ENCODE assay signal across 12 cellular contexts in the genomic region with DNA sequence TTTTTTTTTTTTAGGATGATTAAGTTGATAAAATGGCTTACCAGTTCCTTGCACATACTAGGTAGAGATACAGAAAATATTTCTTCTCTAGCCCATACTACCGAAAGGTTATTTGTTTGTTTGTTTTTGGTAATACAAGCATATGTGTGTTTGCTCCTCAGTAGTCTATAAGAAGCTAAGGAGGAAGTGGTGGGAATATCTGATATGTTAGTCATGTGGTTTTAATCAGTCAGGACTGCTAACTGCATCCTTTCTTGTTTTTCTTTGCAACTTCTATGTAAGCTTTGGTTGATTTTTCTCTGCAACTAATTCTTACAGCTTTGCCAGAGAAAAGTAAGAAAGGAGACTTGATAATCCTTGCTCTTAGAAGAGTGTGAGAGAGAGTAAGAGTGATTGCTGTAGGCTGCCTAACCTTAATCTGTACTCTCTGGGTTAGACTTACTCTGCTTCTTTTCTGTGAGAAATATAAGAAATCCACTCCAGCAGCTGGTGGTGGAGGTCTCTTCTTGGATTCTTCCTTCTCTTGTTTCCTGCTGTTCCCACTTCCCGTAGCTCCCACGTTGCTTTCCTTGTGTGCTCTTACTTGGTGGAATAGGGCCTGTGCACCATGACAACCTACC. TPM values are rescaled to one million over a fixed set of nuclear protein-coding genes. Genes with fewer than 3 reads are reported as not detected.
A peak's percentile ranks its signal among the peaks of the same experiment; 100 is the strongest.
DNase-seq lines count a peak whose midpoint lies in the region; ATAC-seq and TF ChIP-seq lines count a peak whose summit lies in the region.
"Had no signal": no experiment of that assay in that cellular context is flagged by ENCODE, and none has a peak within 500 bp of the region (broad histone marks: within the 10 kb centered on the region; RNA-seq: fewer than 3 reads in every experiment).

No MANE protein-coding gene starts in this region.

- no peaks in the 10 kb centered on the region for H3K9me3 ChIP-seq in CD4-positive, alpha-beta T cell (ENCODE audit: control insufficient read depth, low read length)
- no peaks in the 10 kb centered on the region for H3K9me3 ChIP-seq in mesodermal cell (ENCODE audit: control insufficient read depth, low read length)
- H3K9me3 ChIP-seq in uterus: no peaks in the 10 kb centered on the region
- H3K9me3 ChIP-seq in upper lobe of left lung: no peaks in the 10 kb centered on the region

- H3K4me3 ChIP-seq in mesodermal cell (ENCODE audit: extremely low read depth, insufficient read depth, low read length, poor library complexity, severe bottlenecking): no peak overlapping the region
- H3K4me3 ChIP-seq in uterus: no peak overlapping the region
- no peak overlapping the region for H3K4me3 ChIP-seq in upper lobe of left lung

- peaks cover 68% of the 10 kb centered on the region for H3K36me3 ChIP-seq in mesodermal cell (ENCODE audit: control insufficient read depth, insufficient read depth, low read length)
- no peaks in the 10 kb centered on the region for H3K36me3 ChIP-seq in uterus
- H3K36me3 ChIP-seq in upper lobe of left lung: no peaks in the 10 kb centered on the region

- peak overlapping the region; percentile 62 for H3K4me3 Mint-ChIP-seq in CD4-positive, alpha-beta T cell
- H3K4me3 Mint-ChIP-seq: activated T-cell treated with anti-CD3 and anti-CD28 coated beads, Interleukin-2, amount 50 U/mL, for 24 hours; dendritic cell treated with granulocyte-macrophage colony-stimulating factor and Interleukin-4, amounts not matched to agents 40 ng/mL and 50 ng/mL, for 4 days had no signal

- no peak overlapping the region for H3K27ac ChIP-seq in CD4-positive, alpha-beta T cell (ENCODE audit: low read depth, low read length)
- H3K27ac ChIP-seq in mesodermal cell (ENCODE audit: low read depth, low read length, severe bottlenecking) (peak overlapping the region; percentile 70), uterus (no peak overlapping the region), upper lobe of left lung (no peak overlapping the region)

- TF ChIP-seq CTCF in CD4-positive, alpha-beta T cell (IDR thresholded peaks at IDR 0.05): no peak
- TF ChIP-seq CTCF in uterus (IDR thresholded peaks at IDR 0.05) (no peak), upper lobe of left lung (IDR thresholded peaks at IDR 0.05) (no peak)

- POLR2A ChIA-PET in CD4-positive, alpha-beta T cell (lab: Charles Lee): interaction anchor here (0.6 to 2.0 kb wide), 9 partner anchors 8 to 140 kb away, joined by 3 to 6 read pairs (median 3); partner anchors contain the start of gene SEPTIN11

- no peaks in the 10 kb centered on the region for H3K36me3 Mint-ChIP-seq in CD4-positive, alpha-beta T cell (ENCODE audit: low read depth)

- peaks cover 71% of the 10 kb centered on the region for H3K4me1 Mint-ChIP-seq in CD4-positive, alpha-beta T cell (ENCODE audit: low read depth)

- TF ChIP-seq EP300 in upper lobe of left lung (IDR thresholded peaks at IDR 0.05): no peak

- no peak overlapping the region for H3K27ac Mint-ChIP-seq in CD4-positive, alpha-beta T cell
- H3K27ac Mint-ChIP-seq: activated T-cell treated with anti-CD3 and anti-CD28 coated beads, Interleukin-2, amount 50 U/mL, for 24 hours; dendritic cell treated with granulocyte-macrophage colony-stimulating factor and Interleukin-4, amounts not matched to agents 40 ng/mL and 50 ng/mL, for 4 days had no signal

- H3K9me3 Mint-ChIP-seq in CD4-positive, alpha-beta T cell: no peaks in the 10 kb centered on the region
- H3K9me3 Mint-ChIP-seq: activated T-cell treated with anti-CD3 and anti-CD28 coated beads, Interleukin-2, amount 50 U/mL, for 24 hours had no signal

- no peak for DNase-seq in CD4-positive, alpha-beta T cell
- DNase-seq in MV-4-11 (lab: John Stamatoyannopoulos, UW): peak; percentile 8
- peak; percentile 69 for DNase-seq in brain pericyte (ENCODE audit: low read depth, low spot score)
- DNase-seq in stimulated activated CD4-positive, alpha-beta T cell treated with anti-CD3 and anti-CD28 coated beads, Interleukin-12 subunit alpha, Interleukin-12 subunit beta, amount 100 ng/mL, for 4 hours: no peak
- DNase-seq in uterus: no peak
- no peak for DNase-seq in NAMALWA (ENCODE audit: low spot score)
- no peak for DNase-seq in upper lobe of left lung
- DNase-seq: activated T-cell treated with anti-CD3 and anti-CD28 coated beads, Interleukin-2, amount 50 U/mL, for 24 hours; NCI-H2171; retina had no signal

- intact Hi-C loops in CD4-positive, alpha-beta T cell (cut with DNase I, micrococcal nuclease): no loop called here
- intact Hi-C loops in uterus (cut with DNase I; ENCODE audit: low total_unique reads): no loop called here

- WGBS in mesodermal cell (ENCODE audit: insufficient coverage in 2 of 2), 2 experiments: 100% methylated on average over 2 of the region's 3 CpGs; no CpG with 5 or more reads in 1 of the 2 experiments
- 75 to 79% methylated on average over 3 of the region's 3 CpGs for WGBS in upper lobe of left lung, 2 donors

- no peaks in the 10 kb centered on the region for H3K27me3 Mint-ChIP-seq in CD4-positive, alpha-beta T cell
- H3K27me3 Mint-ChIP-seq: activated T-cell treated with anti-CD3 and anti-CD28 coated beads, Interleukin-2, amount 50 U/mL, for 24 hours; dendritic cell treated with granulocyte-macrophage colony-stimulating factor and Interleukin-4, amounts not matched to agents 40 ng/mL and 50 ng/mL, for 4 days had no signal

- no peak for TF ChIP-seq POLR2A in uterus (IDR thresholded peaks at IDR 0.05)
- no peak for TF ChIP-seq POLR2A in upper lobe of left lung (IDR thresholded peaks at IDR 0.05)

- CTCF ChIA-PET in CD4-positive, alpha-beta T cell (lab: Charles Lee): interaction anchor here (0.7 to 1.2 kb wide), 3 partner anchors 30 to 1946 kb away, joined by 3 read pairs; no protein-coding TSS in a partner anchor

- peak; percentile 69 for ATAC-seq in CD4-positive, alpha-beta T cell (ENCODE audit: poor library complexity)
- no peak for ATAC-seq in upper lobe of left lung (ENCODE audit: low FRiP score in 2 of 2)

- H3K27me3 ChIP-seq in CD4-positive, alpha-beta T cell (ENCODE audit: control insufficient read depth, insufficient read depth, low read length): no peaks in the 10 kb centered on the region
- H3K27me3 ChIP-seq in uterus (no peaks in the 10 kb centered on the region), upper lobe of left lung (no peaks in the 10 kb centered on the region)

- peaks cover 81% of the 10 kb centered on the region for H3K4me1 ChIP-seq in mesodermal cell (ENCODE audit: control insufficient read depth, insufficient read depth, low read length, poor library complexity, severe bottlenecking)
- no peaks in the 10 kb centered on the region for H3K4me1 ChIP-seq in uterus
- H3K4me1 ChIP-seq in upper lobe of left lung: peaks cover 0 to 28% (median 12%) of the 10 kb centered on the region in 4 donors

RNA-seq across cellular contexts. Expression of gene SEPTIN11, which starts 28.3 kb away (rescaled TPM):
- 1 to 10 TPM; 8.1 to 9.4 TPM for total RNA-seq in CD4-positive, alpha-beta T cell
- 294 TPM for polyA plus RNA-seq in mesodermal cell (2013, experiment 1 of 2)
- 302 TPM for polyA plus RNA-seq in mesodermal cell (2013, experiment 2 of 2)
- total RNA-seq in uterus: 100 to 1,000 TPM in 1 of 4 donors, 10 to 100 TPM in 3; 49.4 to 317 (median 88.1) TPM
- 100 to 1,000 TPM in 2 of 6 donors, 10 to 100 TPM in 4; 56.3 to 136 (median 94.0) TPM for total RNA-seq in upper lobe of left lung

Comparison
In these comparisons a context has a peak if more than half of its experiments do, and no peak if none do; other contexts are left out.
1. DNase-seq: peak in MV-4-11 (single experiment) and brain pericyte (single experiment); none in CD4-positive, alpha-beta T cell (0 of 10), stimulated activated CD4-positive, alpha-beta T cell treated with anti-CD3 and anti-CD28 coated beads, Interleukin-12 subunit alpha, Interleukin-12 subunit beta, amount 100 ng/mL, for 4 hours (single experiment), uterus (0 of 2), NAMALWA (single experiment) and upper lobe of left lung (0 of 2).
2. RNA of gene SEPTIN11, which starts 28.3 kb away (total RNA-seq): 56.3 to 136 TPM in upper lobe of left lung and 49.4 to 317 TPM in uterus; 8.1 to 9.4 TPM in CD4-positive, alpha-beta T cell; every median in the first group is over 4 times any median in the second.